ENCODE assay signal across 16 cellular contexts in the genomic region with DNA sequence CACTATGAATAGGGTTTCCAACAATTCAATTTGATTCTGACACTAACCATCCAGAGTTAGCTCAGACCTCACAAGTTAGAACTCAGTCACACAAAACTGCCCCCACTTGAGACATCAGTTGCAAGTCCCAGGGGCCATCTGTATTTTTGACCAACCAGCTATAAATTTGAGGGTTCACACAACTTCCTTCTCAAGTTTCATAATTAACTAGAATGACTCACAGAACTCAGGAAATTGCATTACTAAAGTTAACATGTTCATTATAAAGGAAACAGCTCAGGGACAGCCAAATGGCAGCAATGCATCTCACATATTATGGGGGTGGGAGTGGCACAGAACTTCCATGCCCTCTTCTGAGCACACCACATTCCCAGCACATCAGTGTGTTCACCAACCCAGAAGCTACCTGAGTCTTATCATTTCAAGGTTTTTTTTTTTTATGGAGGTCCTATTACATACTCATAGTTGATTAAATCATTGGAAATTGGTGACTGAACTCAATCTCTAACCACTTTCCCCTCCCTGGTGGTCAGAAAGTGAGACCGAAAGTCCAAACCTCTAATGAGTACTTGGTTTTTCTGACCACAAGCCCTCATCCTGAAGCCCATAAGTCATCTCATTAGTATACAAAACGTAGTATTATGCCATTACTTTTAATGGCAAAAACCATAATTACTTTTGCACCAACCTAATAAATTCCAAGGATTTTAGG.
A peak's percentile ranks its signal among the peaks of the same experiment; 100 is the strongest.
DNase-seq lines count a peak whose midpoint lies in the region; ATAC-seq and TF ChIP-seq lines count a peak whose summit lies in the region.
"Had no signal": no experiment of that assay in that cellular context is flagged by ENCODE, and none has a peak within 500 bp of the region (broad histone marks: within the 10 kb centered on the region; RNA-seq: fewer than 3 reads in every experiment).

No MANE protein-coding gene starts in this region.

- ATAC-seq in GM18511 (IDR thresholded peaks at IDR 0.05; ENCODE audit: unreplicated experiment) (peak; percentile 48), HG02763 (IDR thresholded peaks at IDR 0.05; ENCODE audit: unreplicated experiment) (peak; percentile 82), foreskin keratinocyte (no peak)
- ATAC-seq: psoas muscle; stimulated activated effector memory CD8-positive, alpha-beta T cell treated with anti-CD3 and anti-CD28 coated beads, Interleukin-12 subunit alpha, Interleukin-12 subunit beta, amount 100 ng/mL, for 72 hours had no signal

- no peak overlapping the region for H3K4me3 ChIP-seq in epithelial cell of esophagus (ENCODE audit: low read length)
- H3K4me3 ChIP-seq: psoas muscle had no signal

- no peak overlapping the region for H3K27ac ChIP-seq in foreskin keratinocyte
- H3K27ac ChIP-seq: psoas muscle had no signal

- H3K27me3 ChIP-seq in foreskin keratinocyte, result no peaks in the 10 kb centered on the region

- DNase-seq in Kasumi-1 (lab: John Stamatoyannopoulos, UW), result peak; percentile 88 to 92
- peak; percentile 18 for DNase-seq in epithelial cell of esophagus (ENCODE audit: low read depth)
- no peak for DNase-seq in GM10248 (ENCODE audit: extremely low spot score)
- no peak for DNase-seq in activated CD4-positive, CD25-positive, alpha-beta regulatory T cell treated with anti-CD3 and anti-CD28 coated beads, Interleukin-2, amount 50 U/mL, for 72 hours
- DNase-seq in foreskin keratinocyte, result no peak
- DNase-seq in COLO668 (lab: John Stamatoyannopoulos, UW; ENCODE audit: unreplicated experiment), result no peak
- DNase-seq: H7; midbrain; NCI-H1417; NCI-H774; psoas muscle; stimulated activated CD4-positive, alpha-beta T cell treated with anti-CD3 and anti-CD28 coated beads, Interleukin-1b, Interleukin-23, amount 100 ng/mL, for 48 hours; SW 1271 had no signal

- no peaks in the 10 kb centered on the region for H3K4me1 ChIP-seq in foreskin keratinocyte
- H3K4me1 ChIP-seq: psoas muscle had no signal

- TF ChIP-seq CTCF in epithelial cell of esophagus (IDR thresholded peaks at IDR 0.05; ENCODE audit: insufficient read depth, low read depth, low read length, missing control alignments) (no peak), GM10248 (IDR thresholded peaks at IDR 0.05; ENCODE audit: control extremely low read depth, extremely low read depth, low read depth, missing control alignments) (no peak), foreskin keratinocyte (conservative IDR thresholded peaks at IDR 0.05) (no peak)

- POLR2A ChIA-PET in GM10248 (lab: Yijun Ruan, JAX), result no interaction called here

- CTCF ChIA-PET in GM10248 (lab: Yijun Ruan, JAX), result interaction anchor here (1.1 kb wide), 1 partner anchor 1630 kb away, joined by 3 read pairs; no protein-coding TSS in a partner anchor

Comparison
In these comparisons a context has a peak if more than half of its experiments do, and no peak if none do; other contexts are left out.
1. DNase-seq: peak in Kasumi-1 (2 of 2) and epithelial cell of esophagus (single experiment); none in GM10248 (single experiment), activated CD4-positive, CD25-positive, alpha-beta regulatory T cell treated with anti-CD3 and anti-CD28 coated beads, Interleukin-2, amount 50 U/mL, for 72 hours (single experiment), foreskin keratinocyte (0 of 2) and COLO668 (single experiment).